Comparison of ENCODE assay signal across 12 cellular contexts in genomic region chr4:48739560-48740019, GRCh38. TPM values are rescaled to one million over a fixed set of nuclear protein-coding genes. Genes with fewer than 3 reads are reported as not detected.
DNase-seq lines count a peak whose midpoint lies in the region; ATAC-seq and FAIRE-seq lines count a peak whose summit lies in the region.
"Had no signal": no experiment of that assay in that cellular context is flagged by ENCODE, and none has a peak within 500 bp of the region (broad histone marks: within the 10 kb centered on the region; RNA-seq: fewer than 3 reads in every experiment).

No MANE protein-coding gene starts in this region.

- DNase-seq in activated CD4-positive, CD25-positive, alpha-beta regulatory T cell (lab: John Stamatoyannopoulos, UW): no peak
- DNase-seq in RCC 7860 (ENCODE audit: low spot score) (peak; percentile 72), NCI-H1092 (lab: John Stamatoyannopoulos, UW) (no peak), GOT3 (lab: John Stamatoyannopoulos, UW) (no peak)
- DNase-seq in natural killer cell treated with Interleukin-12 subunit alpha and Interleukin-12 subunit beta and Interleukin-15 and Interleukin-18, amount 100 ng/mL, for 72 hours (ENCODE audit: low spot score): no peak
- DNase-seq: dorsolateral prefrontal cortex, NCI-H69, nephron progenitor cell had no signal

- no peaks in the 10 kb centered on the region for H3K36me3 Mint-ChIP-seq in natural killer cell treated with Interleukin-12 subunit alpha and Interleukin-12 subunit beta and Interleukin-15 and Interleukin-18, amount 100 ng/mL, for 72 hours

- H3K27me3 Mint-ChIP-seq in natural killer cell treated with Interleukin-12 subunit alpha and Interleukin-12 subunit beta and Interleukin-15 and Interleukin-18, amount 100 ng/mL, for 72 hours: no peaks in the 10 kb centered on the region

- H3K4me1 Mint-ChIP-seq in natural killer cell treated with Interleukin-12 subunit alpha and Interleukin-12 subunit beta and Interleukin-15 and Interleukin-18, amount 100 ng/mL, for 72 hours (ENCODE audit: low read depth in 2 of 2): peaks cover 53 to 73% of the 10 kb centered on the region in 2 donors
- H3K4me1 Mint-ChIP-seq: nephron progenitor cell had no signal

- peak overlapping the region; percentile 2 to 4 for H3K27ac Mint-ChIP-seq in natural killer cell treated with Interleukin-12 subunit alpha and Interleukin-12 subunit beta and Interleukin-15 and Interleukin-18, amount 100 ng/mL, for 72 hours
- H3K27ac Mint-ChIP-seq: nephron progenitor cell had no signal

- H3K4me3 Mint-ChIP-seq in natural killer cell treated with Interleukin-12 subunit alpha and Interleukin-12 subunit beta and Interleukin-15 and Interleukin-18, amount 100 ng/mL, for 72 hours: peak overlapping the region; percentile 56
- H3K4me3 Mint-ChIP-seq: GM23338, nephron progenitor cell had no signal

- FAIRE-seq in RCC 7860 (lab: Jason Lieb, UNC): peak; percentile 97

- no peaks in the 10 kb centered on the region for H3K9me3 Mint-ChIP-seq in natural killer cell treated with Interleukin-12 subunit alpha and Interleukin-12 subunit beta and Interleukin-15 and Interleukin-18, amount 100 ng/mL, for 72 hours

- peak; percentile 41 to 57 for ATAC-seq in activated CD4-positive, CD25-positive, alpha-beta regulatory T cell treated with anti-CD3 and anti-CD28 coated beads, Interleukin-2, amount 50 U/mL, for 24 hours
- ATAC-seq in HG02884 (IDR thresholded peaks at IDR 0.05; ENCODE audit: unreplicated experiment) (peak; percentile 54), HG02623 (IDR thresholded peaks at IDR 0.05; ENCODE audit: unreplicated experiment) (no peak)
- ATAC-seq in natural killer cell treated with Interleukin-12 subunit alpha and Interleukin-12 subunit beta and Interleukin-15 and Interleukin-18, amount 100 ng/mL, for 72 hours: peak; percentile 77 to 87
- ATAC-seq: GM23338 had no signal

RNA-seq across cellular contexts. Expression of gene FRYL, which starts 40.5 kb away (rescaled TPM):
- total RNA-seq in natural killer cell treated with Interleukin-12 subunit alpha and Interleukin-12 subunit beta and Interleukin-15 and Interleukin-18, amount 100 ng/mL, for 72 hours: 100 to 1,000 TPM in 1 of 2 donors, 10 to 100 TPM in 1; 99.0 to 113 TPM
